ENCODE assay signal across 13 cellular contexts in the genomic region with DNA sequence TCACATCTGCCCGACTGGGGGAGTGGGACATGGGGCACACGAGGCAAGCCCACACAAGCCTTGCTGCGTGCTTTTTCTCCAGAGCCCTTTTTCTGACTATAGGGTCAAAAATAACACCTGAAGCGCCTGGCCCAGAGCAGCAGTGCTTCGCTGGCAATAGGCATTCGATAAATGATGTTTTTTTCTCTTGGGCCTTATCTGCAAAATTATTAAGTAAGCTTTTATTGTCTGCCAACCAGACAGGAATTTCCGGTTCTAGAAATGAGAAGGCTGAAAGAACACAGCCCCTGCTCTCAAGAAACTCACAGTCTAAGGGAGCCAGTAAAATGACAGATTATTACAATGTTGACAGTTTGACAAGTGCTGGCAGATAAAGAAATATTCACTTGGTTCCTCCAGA. TPM values are rescaled to one million over a fixed set of nuclear protein-coding genes. Genes with fewer than 3 reads are reported as not detected.
DNase-seq lines count a peak whose midpoint lies in the region; ATAC-seq and TF ChIP-seq lines count a peak whose summit lies in the region.
"Had no signal": no experiment of that assay in that cellular context is flagged by ENCODE, and none has a peak within 500 bp of the region (broad histone marks: within the 10 kb centered on the region; RNA-seq: fewer than 3 reads in every experiment).

No MANE protein-coding gene starts in this region.

- intact Hi-C loops in vagina (cut with DNase I), result no loop called here

- peaks cover 19 to 25% of the 10 kb centered on the region in 2 donors for H3K4me1 ChIP-seq in muscle layer of duodenum (ENCODE audit: control insufficient read depth in 1 of 2, insufficient read depth in 2 of 2, low read length in 2 of 2)
- H3K4me1 ChIP-seq in vagina, result peaks cover 68% of the 10 kb centered on the region

- H3K36me3 ChIP-seq in muscle layer of duodenum (ENCODE audit: control insufficient read depth in 1 of 2, insufficient read depth in 2 of 2, low read length in 2 of 2), result no peaks in the 10 kb centered on the region
- H3K36me3 ChIP-seq in vagina, result no peaks in the 10 kb centered on the region
- H3K36me3 ChIP-seq: uterus had no signal

- H3K4me3 ChIP-seq in muscle layer of duodenum (ENCODE audit: low read depth in 1 of 2, low read length in 2 of 2) (no peak overlapping the region), vagina (no peak overlapping the region)
- H3K4me3 ChIP-seq: uterus had no signal

- no peak for ATAC-seq in activated naive CD8-positive, alpha-beta T cell treated with anti-CD3 and anti-CD28 coated beads, Interleukin-2, amount 10 ng/mL, durations not matched to agents 7 days and 5 days (ENCODE audit: low read depth)
- ATAC-seq in activated naive CD8-positive, alpha-beta T cell treated with anti-CD3 and anti-CD28 coated beads, Interleukin-2, amount 50 U/mL, for 24 hours, result no peak
- no peak for ATAC-seq in WTC11

- peak overlapping the region; percentile 88 for H3K27ac ChIP-seq in cingulate gyrus (ENCODE audit: low read depth, low read length)
- H3K27ac ChIP-seq in muscle layer of duodenum (ENCODE audit: low read length), result peak overlapping the region; percentile 85
- peak overlapping the region; percentile 100 for H3K27ac ChIP-seq in vagina
- H3K27ac ChIP-seq: uterus had no signal

- CTCF ChIA-PET in WTC11 (lab: Charles Lee), result interaction anchor here (0.7 to 3.6 kb wide), 4 partner anchors 12 to 101 kb away, joined by 4 to 17 read pairs (median 12); a partner anchor contains a TSS

- H3K27ac Mint-ChIP-seq in activated naive CD8-positive, alpha-beta T cell treated with anti-CD3 and anti-CD28 coated beads, Interleukin-2, amount 10 ng/mL, durations not matched to agents 7 days and 5 days, result peak overlapping the region; percentile 36
- H3K27ac Mint-ChIP-seq in activated naive CD8-positive, alpha-beta T cell treated with anti-CD3 and anti-CD28 coated beads, Interleukin-2, amount 50 U/mL, for 24 hours, result no peak overlapping the region
- H3K27ac Mint-ChIP-seq in WTC11 (no peak overlapping the region), osteocyte (ENCODE audit: unreplicated experiment) (no peak overlapping the region)

- H3K4me3 Mint-ChIP-seq in activated naive CD8-positive, alpha-beta T cell treated with anti-CD3 and anti-CD28 coated beads, Interleukin-2, amount 10 ng/mL, durations not matched to agents 7 days and 5 days, result no peak overlapping the region
- H3K4me3 Mint-ChIP-seq in activated naive CD8-positive, alpha-beta T cell treated with anti-CD3 and anti-CD28 coated beads, Interleukin-2, amount 50 U/mL, for 24 hours, result no peak overlapping the region
- no peak overlapping the region for H3K4me3 Mint-ChIP-seq in WTC11
- H3K4me3 Mint-ChIP-seq in osteocyte (ENCODE audit: unreplicated experiment), result no peak overlapping the region
- H3K4me3 Mint-ChIP-seq: neural crest cell had no signal

- H3K27me3 Mint-ChIP-seq in activated naive CD8-positive, alpha-beta T cell treated with anti-CD3 and anti-CD28 coated beads, Interleukin-2, amount 10 ng/mL, durations not matched to agents 7 days and 5 days, result no peaks in the 10 kb centered on the region
- no peaks in the 10 kb centered on the region for H3K27me3 Mint-ChIP-seq in activated naive CD8-positive, alpha-beta T cell treated with anti-CD3 and anti-CD28 coated beads, Interleukin-2, amount 50 U/mL, for 24 hours
- H3K27me3 Mint-ChIP-seq in WTC11 (ENCODE audit: low read depth) (peaks cover 4% of the 10 kb centered on the region; the same call in 1 of the 2 replicates), osteocyte (ENCODE audit: unreplicated experiment) (no peaks in the 10 kb centered on the region)

- no peak for TF ChIP-seq CTCF in vagina (IDR thresholded peaks at IDR 0.05)
- TF ChIP-seq CTCF in WTC11 (IDR thresholded peaks at IDR 0.05), result no peak
- TF ChIP-seq CTCF in osteocyte (IDR thresholded peaks at IDR 0.05), result no peak

- DNase-seq in activated naive CD8-positive, alpha-beta T cell treated with anti-CD3 and anti-CD28 coated beads, Interleukin-2, amount 10 ng/mL, durations not matched to agents 7 days and 5 days, result no peak
- DNase-seq in activated naive CD8-positive, alpha-beta T cell treated with anti-CD3 and anti-CD28 coated beads, Interleukin-2, amount 50 U/mL, for 24 hours, result no peak
- DNase-seq in vagina (ENCODE audit: extremely low spot score in 2 of 2) (no peak), WTC11 (ENCODE audit: low spot score) (no peak), osteocyte (ENCODE audit: extremely low spot score, unreplicated experiment) (no peak), hepatic stellate cell (ENCODE audit: low spot score) (no peak)
- DNase-seq: NCI-H2171; stimulated activated CD4-positive, alpha-beta T cell treated with anti-CD3 and anti-CD28 coated beads, Interleukin-2, amount 100 ng/mL, for 48 hours; uterus had no signal

- peaks cover 24% of the 10 kb centered on the region for H3K4me1 Mint-ChIP-seq in activated naive CD8-positive, alpha-beta T cell treated with anti-CD3 and anti-CD28 coated beads, Interleukin-2, amount 10 ng/mL, durations not matched to agents 7 days and 5 days
- peaks cover 30% of the 10 kb centered on the region for H3K4me1 Mint-ChIP-seq in activated naive CD8-positive, alpha-beta T cell treated with anti-CD3 and anti-CD28 coated beads, Interleukin-2, amount 50 U/mL, for 24 hours
- H3K4me1 Mint-ChIP-seq in WTC11 (peaks cover 43% of the 10 kb centered on the region), osteocyte (ENCODE audit: unreplicated experiment) (peaks cover 25% of the 10 kb centered on the region)

- TF ChIP-seq POLR2A in vagina (IDR thresholded peaks at IDR 0.05), result no peak

- H3K36me3 Mint-ChIP-seq in activated naive CD8-positive, alpha-beta T cell treated with anti-CD3 and anti-CD28 coated beads, Interleukin-2, amount 10 ng/mL, durations not matched to agents 7 days and 5 days, result peaks cover 1% of the 10 kb centered on the region
- no peaks in the 10 kb centered on the region for H3K36me3 Mint-ChIP-seq in activated naive CD8-positive, alpha-beta T cell treated with anti-CD3 and anti-CD28 coated beads, Interleukin-2, amount 50 U/mL, for 24 hours (ENCODE audit: low read depth)
- no peaks in the 10 kb centered on the region for H3K36me3 Mint-ChIP-seq in WTC11
- no peaks in the 10 kb centered on the region for H3K36me3 Mint-ChIP-seq in osteocyte (ENCODE audit: unreplicated experiment)

- H3K9me3 ChIP-seq in muscle layer of duodenum (ENCODE audit: control insufficient read depth in 1 of 2, low read length in 2 of 2) (no peaks in the 10 kb centered on the region), vagina (no peaks in the 10 kb centered on the region)
- H3K9me3 ChIP-seq: uterus had no signal

- POLR2A ChIA-PET in activated naive CD8-positive, alpha-beta T cell treated with anti-CD3 and anti-CD28 coated beads, Interleukin-2, amount 10 ng/mL, durations not matched to agents 7 days and 5 days (lab: Charles Lee), result no interaction called here
- POLR2A ChIA-PET in WTC11 (lab: Charles Lee), result interaction anchor here (1.0 kb wide), 1 partner anchor 130 kb away, joined by 3 read pairs; no protein-coding TSS in a partner anchor

- no peaks in the 10 kb centered on the region for H3K27me3 ChIP-seq in muscle layer of duodenum (ENCODE audit: low read depth, low read length)
- H3K27me3 ChIP-seq in vagina, result no peaks in the 10 kb centered on the region
- H3K27me3 ChIP-seq: uterus had no signal

- no peaks in the 10 kb centered on the region for H3K9me3 Mint-ChIP-seq in activated naive CD8-positive, alpha-beta T cell treated with anti-CD3 and anti-CD28 coated beads, Interleukin-2, amount 10 ng/mL, durations not matched to agents 7 days and 5 days
- H3K9me3 Mint-ChIP-seq in activated naive CD8-positive, alpha-beta T cell treated with anti-CD3 and anti-CD28 coated beads, Interleukin-2, amount 50 U/mL, for 24 hours, result no peaks in the 10 kb centered on the region
- H3K9me3 Mint-ChIP-seq in WTC11 (no peaks in the 10 kb centered on the region), osteocyte (ENCODE audit: unreplicated experiment) (no peaks in the 10 kb centered on the region)
- H3K9me3 Mint-ChIP-seq: neural crest cell had no signal

TF ChIP-seq in WTC11, 78 proteins besides CTCF, POLR2A, EP300 and RAD21 (continues in another document):
- TF ChIP-seq OVOL2 (CRISPR knock-in tag; IDR thresholded peaks at IDR 0.05; ENCODE audit: borderline replicate concordance) (no peak), NFE2L1 (CRISPR knock-in tag; IDR thresholded peaks at IDR 0.05) (no peak), NR2C2 (CRISPR knock-in tag; IDR thresholded peaks at IDR 0.05) (no peak), ZNF121 (CRISPR knock-in tag; IDR thresholded peaks at IDR 0.05) (no peak), ZNF263 (CRISPR knock-in tag; IDR thresholded peaks at IDR 0.05; ENCODE audit: low read depth) (no peak), SMAD4 (CRISPR knock-in tag; IDR thresholded peaks at IDR 0.05) (no peak), PRRX2 (CRISPR knock-in tag; IDR thresholded peaks at IDR 0.05) (no peak)

RNA-seq across cellular contexts. Expression of a gene that starts 2.7 kb away (rescaled TPM):
- total RNA-seq in activated naive CD8-positive, alpha-beta T cell treated with anti-CD3 and anti-CD28 coated beads, Interleukin-2, amount 10 ng/mL, durations not matched to agents 7 days and 5 days, result 10 to 100 TPM; 61.0 to 71.5 TPM
- 232 TPM for total RNA-seq in vagina
- total RNA-seq in WTC11 (2021), result 23.5 to 30.1 TPM (median 26.5 TPM) in 3 replicates
- total RNA-seq in osteocyte, result 86.4 and 97.4 TPM in 2 replicates

RNA-seq across cellular contexts. Expression of a gene that starts 24.7 kb away (rescaled TPM):
- 10 to 100 TPM; 33.9 to 36.3 TPM for total RNA-seq in activated naive CD8-positive, alpha-beta T cell treated with anti-CD3 and anti-CD28 coated beads, Interleukin-2, amount 10 ng/mL, durations not matched to agents 7 days and 5 days
- total RNA-seq in vagina (28.7 TPM), WTC11 (2021) (45.0 to 49.8 TPM (median 45.8 TPM) in 3 replicates), osteocyte (43.0 and 45.0 TPM in 2 replicates)

RNA-seq across cellular contexts. Expression of a gene that starts 25.1 kb away (rescaled TPM):
- total RNA-seq in activated naive CD8-positive, alpha-beta T cell treated with anti-CD3 and anti-CD28 coated beads, Interleukin-2, amount 10 ng/mL, durations not matched to agents 7 days and 5 days, result 10 to 100 TPM; 45.2 to 51.7 TPM
- total RNA-seq in vagina (106 TPM), WTC11 (2021) (113 to 125 TPM (median 115 TPM) in 3 replicates), osteocyte (62.9 and 66.3 TPM in 2 replicates)

RNA-seq across cellular contexts. Expression of a gene that starts 34.2 kb away (rescaled TPM):
- under 1 TPM; 0.71 to 0.72 TPM for total RNA-seq in activated naive CD8-positive, alpha-beta T cell treated with anti-CD3 and anti-CD28 coated beads, Interleukin-2, amount 10 ng/mL, durations not matched to agents 7 days and 5 days
- total RNA-seq in vagina (8.1 TPM), WTC11 (2021) (0.20 to 0.39 TPM (median 0.25 TPM) in 3 replicates), osteocyte (not detected in 2 replicates)
- total RNA-seq: SK-MEL-5 had no signal
